In genomic region chr17:4199818-4200402, GRCh38 we compare ENCODE assay signal across 8 cellular contexts. TPM values are rescaled to one million over a fixed set of nuclear protein-coding genes. Genes with fewer than 3 reads are reported as not detected.
DNase-seq lines count a peak whose midpoint lies in the region; ATAC-seq, FAIRE-seq and TF ChIP-seq lines count a peak whose summit lies in the region.

No MANE protein-coding gene starts in this region.

- no peak for FAIRE-seq in GM12891 (lab: Jason Lieb, UNC)

- H3K4me3 ChIP-seq in GM12875 (ENCODE audit: low read depth, low read length) = no peak overlapping the region
- H3K4me3 ChIP-seq in astrocyte of the cerebellum (ENCODE audit: low read depth, low read length) = no peak overlapping the region

- TF ChIP-seq POLR2A in GM12891 (IDR thresholded peaks at IDR 0.05; ENCODE audit: low read depth, low read length) = no peak

- peak; percentile 71 for DNase-seq in AG20443 (ENCODE audit: low spot score)
- DNase-seq in NCI-H69 (lab: John Stamatoyannopoulos, UW) = peak; percentile 32
- DNase-seq in astrocyte of the cerebellum (ENCODE audit: low read depth) = peak; percentile 36
- DNase-seq in iris pigment epithelial cell (ENCODE audit: low read depth) = peak; percentile 35
- peak in 5 of 6 experiments; percentile 9 to 33 (median 18) for DNase-seq in stimulated activated naive CD4-positive, alpha-beta T cell (lab: John Stamatoyannopoulos, UW)
- no peak for DNase-seq in GM12891 (ENCODE audit: insufficient read length, low spot score)

- TF ChIP-seq CTCF in GM12875 (IDR thresholded peaks at IDR 0.05; ENCODE audit: borderline replicate concordance, insufficient read depth, low read depth, low read length) (peak; percentile 71), astrocyte of the cerebellum (IDR thresholded peaks at IDR 0.05; ENCODE audit: low read depth, low read length, missing control alignments) (peak; percentile 86)

- no peak for ATAC-seq in HG02981 (IDR thresholded peaks at IDR 0.05; ENCODE audit: unreplicated experiment)

- in situ Hi-C loops in astrocyte of the cerebellum (cut with HindIII; ENCODE audit: low sequenced_read_pairs) = no loop called here

TF ChIP-seq in GM12891, 5 proteins besides CTCF, POLR2A, EP300 and RAD21:
- TF ChIP-seq PAX5 (IDR thresholded peaks at IDR 0.05; ENCODE audit: insufficient read depth, low read length, severe bottlenecking) (no peak), POLR2AphosphoS5 (IDR thresholded peaks at IDR 0.05; ENCODE audit: low read depth, low read length) (no peak), POU2F2 (IDR thresholded peaks at IDR 0.05; ENCODE audit: low read depth, low read length) (no peak), SPI1 (IDR thresholded peaks at IDR 0.05; ENCODE audit: low read depth, low read length) (no peak), TAF1 (IDR thresholded peaks at IDR 0.05; ENCODE audit: low read depth, low read length) (no peak)

RNA-seq across cellular contexts. Expression of gene CYB5D2, which starts 56.9 kb away (rescaled TPM):
- polyA plus RNA-seq in GM12891 (2012; ENCODE audit: low read depth, missing spikeins) = 11.3 TPM

RNA-seq across cellular contexts. Expression of gene ZZEF1, which starts 57.1 kb away (rescaled TPM):
- polyA plus RNA-seq in GM12891 (2012; ENCODE audit: low read depth, missing spikeins) = 12.2 TPM
